ENCODE assay signal across 11 cellular contexts in genomic region chr1:9659328-9659727, GRCh38. TPM values are rescaled to one million over a fixed set of nuclear protein-coding genes. Genes with fewer than 3 reads are reported as not detected.
DNase-seq lines count a peak whose midpoint lies in the region; ATAC-seq and TF ChIP-seq lines count a peak whose summit lies in the region.
"Had no signal": no experiment of that assay in that cellular context is flagged by ENCODE, and none has a peak within 500 bp of the region (broad histone marks: within the 10 kb centered on the region; RNA-seq: fewer than 3 reads in every experiment).

No MANE protein-coding gene starts in this region.

- H3K18ac ChIP-seq in IMR-90 (ENCODE audit: low read depth, low read length) (peak overlapping the region; percentile 25; the same call in 1 of the 2 replicates), mesenchymal stem cell (ENCODE audit: low read depth in 1 of 2, low read length in 2 of 2) (no peak overlapping the region)

- no peak overlapping the region for H2BK12ac ChIP-seq in mesenchymal stem cell (ENCODE audit: low read length in 2 of 2)

- peak overlapping the region; percentile 64; the same call in 1 of the 3 replicates for H2BK15ac ChIP-seq in IMR-90 (ENCODE audit: low read depth, low read length)
- H2BK15ac ChIP-seq in mesenchymal stem cell (ENCODE audit: low read depth, poor library complexity, severe bottlenecking) = no peak overlapping the region

- TF ChIP-seq CTCF in BJ (IDR thresholded peaks at IDR 0.05; ENCODE audit: insufficient read depth, low read depth, low read length) (no peak), IMR-90 (conservative IDR thresholded peaks at IDR 0.05; ENCODE audit: low read depth, low read length) (no peak), astrocyte of the spinal cord (IDR thresholded peaks at IDR 0.05; ENCODE audit: low read depth, low read length) (no peak), progenitor cell of endocrine pancreas (IDR thresholded peaks at IDR 0.05; ENCODE audit: unreplicated experiment) (no peak)

- H3K79me1 ChIP-seq in IMR-90 (ENCODE audit: low read depth in 1 of 2, low read length in 2 of 2) (no peaks in the 10 kb centered on the region), mesenchymal stem cell (replicated peaks; ENCODE audit: low read length, poor library complexity, severe bottlenecking) (peaks cover 1% of the 10 kb centered on the region)

- H4K20me1 ChIP-seq in IMR-90 (ENCODE audit: insufficient read depth, low read length) = no peaks in the 10 kb centered on the region

- peaks cover 30% of the 10 kb centered on the region for H3K27me3 Mint-ChIP-seq in progenitor cell of endocrine pancreas

- no peak overlapping the region for H3K27ac Mint-ChIP-seq in progenitor cell of endocrine pancreas

- 0 out of 2 replicates have a peak overlapping the region, but pooled peaks have one; percentile 49 for H2BK20ac ChIP-seq in IMR-90 (ENCODE audit: low read depth, low read length)

- H4K91ac ChIP-seq in IMR-90 (ENCODE audit: insufficient read depth, low read depth, low read length) (peak overlapping the region; percentile 72; the same call in 1 of the 2 replicates), mesenchymal stem cell (ENCODE audit: low read length) (no peak overlapping the region)

- H3K4me3 ChIP-seq in BJ (ENCODE audit: low read depth, low read length) (no peak overlapping the region), IMR-90 (ENCODE audit: insufficient read depth, low read depth, low read length) (no peak overlapping the region), astrocyte of the spinal cord (ENCODE audit: low read depth, low read length) (no peak overlapping the region), mesenchymal stem cell (ENCODE audit: insufficient read depth in 1 of 2, low read depth in 1 of 2, low read length in 2 of 2) (no peak overlapping the region)
- H3K4me3 ChIP-seq: HAP-1 had no signal

- H3K14ac ChIP-seq in IMR-90 (replicated peaks; ENCODE audit: low read depth, low read length) (no peak overlapping the region), mesenchymal stem cell (ENCODE audit: low read length in 2 of 2) (no peak overlapping the region)

- no peaks in the 10 kb centered on the region for H3K9me3 Mint-ChIP-seq in progenitor cell of endocrine pancreas (ENCODE audit: low read depth)

- H2BK120ac ChIP-seq in IMR-90 (ENCODE audit: low read depth, low read length) (peak overlapping the region; percentile 71), mesenchymal stem cell (ENCODE audit: low read depth, low read length) (no peak overlapping the region)

- H3K4me3 Mint-ChIP-seq in progenitor cell of endocrine pancreas (ENCODE audit: low read depth) = no peak overlapping the region

- CTCF ChIA-PET in BJ (lab: Yijun Ruan, JAX) = interaction anchor here (1.1 to 1.5 kb wide), 2 partner anchors 29 to 33 kb away, joined by 3 to 5 read pairs; no protein-coding TSS in a partner anchor
- CTCF ChIA-PET in IMR-90 (lab: Yijun Ruan, JAX) = no interaction called here

- DNase-seq in BJ (ENCODE audit: low read depth) (peak; percentile 74), IMR-90 (peak; percentile 89), astrocyte of the spinal cord (ENCODE audit: low read depth, low spot score) (peak; percentile 19), mesenchymal stem cell (peak; percentile 33), progenitor cell of endocrine pancreas (ENCODE audit: low spot score, unreplicated experiment) (no peak), superior temporal gyrus (ENCODE audit: extremely low spot score) (no peak), SW480 (ENCODE audit: low spot score) (no peak), activated gamma-delta T cell (lab: John Stamatoyannopoulos, UW) (no peak)
- DNase-seq: DMS79, NCI-H187 treated with DMSO at 0.1 percent for 48 hours had no signal

- H3K4me1 Mint-ChIP-seq in progenitor cell of endocrine pancreas (ENCODE audit: low read depth) = no peaks in the 10 kb centered on the region

- POLR2A ChIA-PET in BJ (lab: Charles Lee) = no interaction called here
- POLR2A ChIA-PET in IMR-90 (lab: Charles Lee; ENCODE audit: unreplicated experiment) = no interaction called here

- H4K5ac ChIP-seq in IMR-90 (ENCODE audit: low read depth, low read length) = no peak overlapping the region

- peaks cover 5% of the 10 kb centered on the region; the same call in 1 of the 2 replicates for H3K4me1 ChIP-seq in IMR-90 (ENCODE audit: control insufficient read depth, insufficient read depth, low read length)
- peaks cover 5% of the 10 kb centered on the region for H3K4me1 ChIP-seq in mesenchymal stem cell (ENCODE audit: control insufficient read depth, insufficient read depth, low read depth, low read length)
- H3K4me1 ChIP-seq: HAP-1 had no signal

- TF ChIP-seq RAD21 in IMR-90 (IDR thresholded peaks at IDR 0.05; ENCODE audit: low read length) = no peak

- ATAC-seq in IMR-90 (ENCODE audit: low read depth) = peak; percentile 97

- 0 out of 2 replicates have a peak, but pooled peaks cover 3% of the 10 kb centered on the region for H3K9me1 ChIP-seq in IMR-90 (ENCODE audit: insufficient read depth, low read length)

- H3K4me2 ChIP-seq in IMR-90 (ENCODE audit: low read depth, low read length) (no peak overlapping the region), mesenchymal stem cell (ENCODE audit: low read length, poor library complexity, severe bottlenecking) (no peak overlapping the region)

- intact Hi-C loops in IMR-90 (cut with micrococcal nuclease) = no loop called here

- H3K56ac ChIP-seq in IMR-90 (ENCODE audit: extremely low read depth, insufficient read depth, low read length) = no peak overlapping the region

- H3K36me3 ChIP-seq in BJ (ENCODE audit: control insufficient read depth, insufficient read depth, low read length) (no peaks in the 10 kb centered on the region), IMR-90 (ENCODE audit: control insufficient read depth, insufficient read depth, low read length) (no peaks in the 10 kb centered on the region), mesenchymal stem cell (ENCODE audit: control insufficient read depth in 1 of 2, insufficient read depth in 2 of 2, low read depth in 1 of 2, low read length in 2 of 2) (no peaks in the 10 kb centered on the region)
- H3K36me3 ChIP-seq: HAP-1 had no signal

- H3K36me3 Mint-ChIP-seq in progenitor cell of endocrine pancreas (ENCODE audit: insufficient read depth) = no peaks in the 10 kb centered on the region

- H3K4ac ChIP-seq in IMR-90 (ENCODE audit: low read depth, low read length) = peak overlapping the region; percentile 58
- H3K4ac ChIP-seq in mesenchymal stem cell (ENCODE audit: low read depth in 1 of 2, low read length in 2 of 2) = no peak overlapping the region

- H3K23ac ChIP-seq in IMR-90 (ENCODE audit: low read depth, low read length) = no peak overlapping the region; the same call in 1 of the 2 replicates
- H3K23ac ChIP-seq in mesenchymal stem cell (ENCODE audit: low read length in 2 of 2) = no peak overlapping the region

- H2BK5ac ChIP-seq in IMR-90 (ENCODE audit: low read depth, low read length, poor library complexity, severe bottlenecking) = peak overlapping the region; percentile 27
- no peak overlapping the region for H2BK5ac ChIP-seq in mesenchymal stem cell (ENCODE audit: low read depth, low read length, poor library complexity, severe bottlenecking)

- H3K27ac ChIP-seq in IMR-90 (ENCODE audit: insufficient read depth, low read length) (peak overlapping the region; percentile 52), mesenchymal stem cell (ENCODE audit: low read length, poor library complexity, severe bottlenecking) (no peak overlapping the region)

- no TSS peak for BruUV-seq in IMR-90 (replicated peaks; lab: Mats Ljungman, UMichigan)

- in situ Hi-C loops in IMR-90 (cut with MboI; ENCODE audit: low sequenced_read_pairs) (no loop called here), astrocyte of the spinal cord (cut with HindIII; ENCODE audit: low sequenced_read_pairs) (no loop called here)

- TF ChIP-seq POLR2A in IMR-90 (IDR thresholded peaks at IDR 0.05; ENCODE audit: low read depth, low read length) = no peak

- H2AK5ac ChIP-seq in IMR-90 (ENCODE audit: low read depth, low read length) (peak overlapping the region; percentile 77; the same call in 1 of the 2 replicates), mesenchymal stem cell (ENCODE audit: low read length, severe bottlenecking) (no peak overlapping the region)

- no peaks in the 10 kb centered on the region for H3K27me3 ChIP-seq in BJ (ENCODE audit: control insufficient read depth, insufficient read depth, low read length)
- no peaks in the 10 kb centered on the region for H3K27me3 ChIP-seq in IMR-90 (ENCODE audit: control insufficient read depth, insufficient read depth, low read length)
- H3K27me3 ChIP-seq in mesenchymal stem cell (ENCODE audit: control insufficient read depth in 1 of 2, insufficient read depth in 1 of 2, low read length in 2 of 2) = peaks cover 0 to 8% of the 10 kb centered on the region in 2 experiments

- H4K8ac ChIP-seq in IMR-90 (ENCODE audit: low read depth in 2 of 2, low read length in 2 of 2) (peak overlapping the region; percentile 67 to 73; a peak in 3 of 4 replicates), mesenchymal stem cell (ENCODE audit: low read length) (no peak overlapping the region)

- H3K9ac ChIP-seq in IMR-90 (ENCODE audit: low read depth, low read length) (no peak overlapping the region), mesenchymal stem cell (ENCODE audit: low read length) (no peak overlapping the region)

- no peak overlapping the region for H2AK9ac ChIP-seq in IMR-90 (replicated peaks; ENCODE audit: low read depth, low read length, poor library complexity)

- no peaks in the 10 kb centered on the region for H3K9me3 ChIP-seq in IMR-90 (ENCODE audit: control insufficient read depth, insufficient read depth, low read length)
- H3K9me3 ChIP-seq in mesenchymal stem cell (ENCODE audit: control insufficient read depth, low read length) = no peaks in the 10 kb centered on the region
- H3K9me3 ChIP-seq: HAP-1 had no signal

- peak overlapping the region; percentile 0 for H2AFZ ChIP-seq in IMR-90 (replicated peaks; ENCODE audit: low read length, poor library complexity)
- no peak overlapping the region for H2AFZ ChIP-seq in mesenchymal stem cell (ENCODE audit: low read depth, low read length)

- dilution Hi-C loops in IMR-90 (cut with HindIII; ENCODE audit: low sequenced_read_pairs, unreplicated experiment) = no loop called here

- 0% methylated on average over 2 of the region's 5 CpGs; no CpG with 5 or more reads in 1 of the 2 experiments for WGBS in IMR-90 (ENCODE audit: extremely low coverage in 2 of 2, insufficient read length in 1 of 2), 2 experiments
- 59% methylated on average over 4 of the region's 5 CpGs for WGBS in mesenchymal stem cell

RNA-seq across cellular contexts. Expression of gene PIK3CD, which starts 7.8 kb away (rescaled TPM):
- polyA plus RNA-seq in BJ (2011; rRNA removed) (5.8 and 9.2 TPM in 2 replicates), IMR-90 (2012; rRNA removed) (12.1 and 13.6 TPM in 2 replicates)
- 14.9 and 15.5 TPM in 2 replicates for polyA minus RNA-seq in BJ (2011; rRNA and poly(A)+ RNA removed)
- total RNA-seq in IMR-90 (2012; rRNA removed) (5.0 and 5.6 TPM in 2 replicates), progenitor cell of endocrine pancreas (13.7 and 15.7 TPM in 2 replicates)
- polyA plus RNA-seq in IMR-90 (2012; cell fraction: cytosol; rRNA removed) = 9.1 and 12.9 TPM in 2 replicates
- polyA plus RNA-seq in IMR-90 (2012; cell fraction: nucleus; rRNA removed; ENCODE audit: low replicate concordance) = 34.1 and 56.0 TPM in 2 replicates
- polyA plus RNA-seq in mesenchymal stem cell (2013, experiment 1 of 2) = 3.0 TPM
- 2.7 TPM for polyA plus RNA-seq in mesenchymal stem cell (2013, experiment 2 of 2)

Comparison
In these comparisons a context has a peak if more than half of its experiments do, and no peak if none do; other contexts are left out.
1. DNase-seq: peak in BJ (single experiment), IMR-90 (single experiment), astrocyte of the spinal cord (single experiment) and mesenchymal stem cell (single experiment); none in progenitor cell of endocrine pancreas (single experiment), superior temporal gyrus (single experiment), SW480 (single experiment) and activated gamma-delta T cell (single experiment).